Comparison of ENCODE assay signal across 9 cellular contexts in genomic region chr3:186640473-186640818, GRCh38. TPM values are rescaled to one million over a fixed set of nuclear protein-coding genes. Genes with fewer than 3 reads are reported as not detected.
A peak's percentile ranks its signal among the peaks of the same experiment; 100 is the strongest.
DNase-seq lines count a peak whose midpoint lies in the region; ATAC-seq lines count a peak whose summit lies in the region.
"Had no signal": no experiment of that assay in that cellular context is flagged by ENCODE, and none has a peak within 500 bp of the region (broad histone marks: within the 10 kb centered on the region; RNA-seq: fewer than 3 reads in every experiment).

No MANE protein-coding gene starts in this region.

- no peak overlapping the region for H3K4ac ChIP-seq in neuronal stem cell (ENCODE audit: low read length)

- H3K4me1 ChIP-seq in neuronal stem cell (ENCODE audit: control insufficient read depth in 2 of 2, insufficient read depth in 1 of 2, low read depth in 1 of 2, low read length in 2 of 2) = peaks cover 0 to 2% of the 10 kb centered on the region in 2 donors

- H4K91ac ChIP-seq in neuronal stem cell (ENCODE audit: low read depth, low read length, poor library complexity) = no peak overlapping the region

- H3K9ac ChIP-seq in neuronal stem cell (ENCODE audit: low read depth, low read length, poor library complexity) = no peak overlapping the region

- H3K23ac ChIP-seq in neuronal stem cell (ENCODE audit: low read depth, low read length, poor library complexity) = no peak overlapping the region

- no peak for ATAC-seq in GM18519 (IDR thresholded peaks at IDR 0.05; ENCODE audit: low FRiP score, unreplicated experiment)

- no peak overlapping the region for H2BK15ac ChIP-seq in neuronal stem cell (ENCODE audit: low read length)

- H3K27ac ChIP-seq in neuronal stem cell (replicated peaks; ENCODE audit: low read length) = no peak overlapping the region
- H3K27ac ChIP-seq: ovary had no signal

- H3K36me3 ChIP-seq in neuronal stem cell (replicated peaks in 1 of 2; ENCODE audit: control insufficient read depth in 2 of 2, insufficient read depth in 2 of 2, low read length in 2 of 2) = no peaks in the 10 kb centered on the region
- H3K36me3 ChIP-seq: ovary had no signal

- H2BK5ac ChIP-seq in neuronal stem cell (ENCODE audit: low read length) = no peak overlapping the region

- no peak overlapping the region for H3K4me3 ChIP-seq in neuronal stem cell (ENCODE audit: low read length in 2 of 2)
- H3K4me3 ChIP-seq: ovary had no signal

- H2BK12ac ChIP-seq in neuronal stem cell (ENCODE audit: low read length) = no peak overlapping the region

- peaks cover 0 to 37% (median 2%) of the 10 kb centered on the region in 3 experiments for H3K27me3 ChIP-seq in neuronal stem cell (ENCODE audit: control insufficient read depth in 3 of 3, insufficient read depth in 3 of 3, low read depth in 1 of 3, low read length in 3 of 3)
- H3K27me3 ChIP-seq: ovary had no signal

- H3K79me1 ChIP-seq in neuronal stem cell (ENCODE audit: low read depth, low read length) = no peaks in the 10 kb centered on the region

- no peak overlapping the region for H3K14ac ChIP-seq in neuronal stem cell (ENCODE audit: low read length)

- H2AK5ac ChIP-seq in neuronal stem cell (ENCODE audit: low read depth, low read length) = no peak overlapping the region

- peak overlapping the region; percentile 62 for H2AFZ ChIP-seq in neuronal stem cell (ENCODE audit: low read length)

- DNase-seq in DMS79 treated with DMSO at 0.1 percent for 48 hours (lab: John Stamatoyannopoulos, UW) (peak; percentile 62), RPMI7951 (ENCODE audit: low read depth) (peak; percentile 75), fibroblast of gingiva (ENCODE audit: low read depth) (peak; percentile 38), neuronal stem cell (ENCODE audit: low spot score) (no peak), cerebellar nuclear complex (lab: John Stamatoyannopoulos, UW) (no peak), cerebellum (ENCODE audit: low spot score) (no peak)
- DNase-seq in activated CD4-positive, CD25-positive, alpha-beta regulatory T cell (lab: John Stamatoyannopoulos, UW) = no peak
- DNase-seq: ovary had no signal

- no peak overlapping the region for H4K8ac ChIP-seq in neuronal stem cell (ENCODE audit: low read depth, low read length)

- no peak overlapping the region for H3K18ac ChIP-seq in neuronal stem cell (ENCODE audit: low read length)

- no peak overlapping the region for H3K4me2 ChIP-seq in neuronal stem cell (ENCODE audit: insufficient read depth, low read length, poor library complexity, severe bottlenecking)

- WGBS in neuronal stem cell (ENCODE audit: extremely low coverage in 2 of 2, insufficient read length in 2 of 2, insufficient replicate concordance in 1 of 2), 2 donors = no CpG with 5 or more reads among the region's 9 CpGs

- no peak overlapping the region for H2BK120ac ChIP-seq in neuronal stem cell (ENCODE audit: low read depth, low read length)

- H3K9me3 ChIP-seq in neuronal stem cell (replicated peaks in 1 of 2; ENCODE audit: control insufficient read depth in 2 of 2, insufficient read depth in 1 of 2, low read depth in 1 of 2, low read length in 2 of 2) = no peaks in the 10 kb centered on the region
- H3K9me3 ChIP-seq: ovary had no signal

RNA-seq across cellular contexts. Expression of gene FETUB, which starts 0.2 kb away (rescaled TPM):
- total RNA-seq in RPMI7951 (2014; rRNA removed; shearing (Covaris generic)) = not detected in 2 replicates
- polyA plus RNA-seq in neuronal stem cell (2013, experiment 1 of 2) = not detected
- not detected for polyA plus RNA-seq in neuronal stem cell (2013, experiment 2 of 2)
- not detected for total RNA-seq in cerebellum
- total RNA-seq: ovary had no signal
- polyA plus RNA-seq: ovary had no signal

RNA-seq across cellular contexts. Expression of gene HRG, which starts 25.4 kb away (rescaled TPM):
- total RNA-seq in RPMI7951 (2014; rRNA removed; shearing (Covaris generic)) = not detected in 2 replicates
- not detected for polyA plus RNA-seq in neuronal stem cell (2013, experiment 1 of 2)
- polyA plus RNA-seq in neuronal stem cell (2013, experiment 2 of 2) = not detected
- total RNA-seq in cerebellum = not detected
- polyA plus RNA-seq: ovary had no signal

RNA-seq across cellular contexts. Expression of gene AHSG, which starts 27.6 kb away (rescaled TPM):
- not detected in 2 replicates for total RNA-seq in RPMI7951 (2014; rRNA removed; shearing (Covaris generic))
- 0.13 TPM for polyA plus RNA-seq in neuronal stem cell (2013, experiment 1 of 2)
- 0.10 TPM for polyA plus RNA-seq in neuronal stem cell (2013, experiment 2 of 2)
- 0.27 TPM for total RNA-seq in cerebellum
- polyA plus RNA-seq: ovary had no signal

Comparison
In these comparisons a context has a peak if more than half of its experiments do, and no peak if none do; other contexts are left out.
1. DNase-seq: peak in DMS79 treated with DMSO at 0.1 percent for 48 hours (single experiment), RPMI7951 (single experiment) and fibroblast of gingiva (single experiment); none in neuronal stem cell (single experiment), cerebellar nuclear complex (0 of 2), activated CD4-positive, CD25-positive, alpha-beta regulatory T cell (0 of 4) and cerebellum (single experiment).